Comparison of ENCODE assay signal across 8 cellular contexts in the genomic region with DNA sequence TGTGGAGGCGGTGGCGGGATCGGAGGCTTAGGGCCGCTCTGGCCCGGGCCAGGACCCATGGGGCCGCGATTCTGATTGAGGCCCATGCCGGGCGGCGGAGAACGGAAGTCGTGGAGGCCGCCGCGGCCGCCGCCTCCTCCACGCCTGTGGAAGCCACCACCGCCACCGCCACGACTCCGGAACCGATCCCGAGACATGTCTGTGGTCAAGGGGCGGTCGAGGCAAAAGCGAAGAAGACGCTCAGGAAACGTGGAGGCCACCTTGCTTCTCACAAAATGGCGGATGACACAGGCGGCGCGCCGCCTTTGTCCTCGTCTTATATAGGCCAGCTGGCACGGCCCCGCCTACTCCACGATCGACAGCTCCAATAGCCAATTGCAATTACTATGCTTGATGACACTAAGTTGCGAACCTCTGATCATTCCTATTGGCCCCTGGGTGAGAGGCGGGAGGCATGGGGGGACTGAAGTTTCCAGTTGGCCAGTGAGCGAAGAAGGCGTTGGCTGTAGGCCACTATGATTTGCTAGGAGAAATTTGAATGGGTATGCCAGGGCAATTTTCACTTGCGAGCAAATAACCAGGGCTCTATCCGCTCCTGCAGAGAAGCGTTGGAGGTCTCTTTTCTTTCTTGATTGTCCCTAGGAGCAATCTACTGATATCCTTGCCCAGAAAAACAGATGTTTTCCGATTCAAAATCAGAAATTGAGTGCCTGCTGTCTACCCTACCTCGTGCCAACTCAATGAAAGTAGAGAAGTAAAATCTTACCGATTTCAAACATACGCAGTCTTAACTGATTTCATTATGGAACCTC. TPM values are rescaled to one million over a fixed set of nuclear protein-coding genes. Genes with fewer than 3 reads are reported as not detected.
DNase-seq lines count a peak whose midpoint lies in the region; ATAC-seq and TF ChIP-seq lines count a peak whose summit lies in the region.

A gene with protein sequence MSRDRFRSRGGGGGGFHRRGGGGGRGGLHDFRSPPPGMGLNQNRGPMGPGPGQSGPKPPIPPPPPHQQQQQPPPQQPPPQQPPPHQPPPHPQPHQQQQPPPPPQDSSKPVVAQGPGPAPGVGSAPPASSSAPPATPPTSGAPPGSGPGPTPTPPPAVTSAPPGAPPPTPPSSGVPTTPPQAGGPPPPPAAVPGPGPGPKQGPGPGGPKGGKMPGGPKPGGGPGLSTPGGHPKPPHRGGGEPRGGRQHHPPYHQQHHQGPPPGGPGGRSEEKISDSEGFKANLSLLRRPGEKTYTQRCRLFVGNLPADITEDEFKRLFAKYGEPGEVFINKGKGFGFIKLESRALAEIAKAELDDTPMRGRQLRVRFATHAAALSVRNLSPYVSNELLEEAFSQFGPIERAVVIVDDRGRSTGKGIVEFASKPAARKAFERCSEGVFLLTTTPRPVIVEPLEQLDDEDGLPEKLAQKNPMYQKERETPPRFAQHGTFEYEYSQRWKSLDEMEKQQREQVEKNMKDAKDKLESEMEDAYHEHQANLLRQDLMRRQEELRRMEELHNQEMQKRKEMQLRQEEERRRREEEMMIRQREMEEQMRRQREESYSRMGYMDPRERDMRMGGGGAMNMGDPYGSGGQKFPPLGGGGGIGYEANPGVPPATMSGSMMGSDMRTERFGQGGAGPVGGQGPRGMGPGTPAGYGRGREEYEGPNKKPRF (minus strand): TSS at position 293 of the 812 bp plus-strand sequence. CDS start 96 bp downstream, at position 197.

- H3K27me3 ChIP-seq in heart right ventricle, result no peaks in the 10 kb centered on the region
- no peaks in the 10 kb centered on the region for H3K27me3 ChIP-seq in upper lobe of left lung

- in situ Hi-C loops in GM13976 (cut with MboI; ENCODE audit: low sequenced_read_pairs, unreplicated experiment), result no loop called here

- H3K4me1 ChIP-seq in heart right ventricle (peaks cover 9 to 41% (median 37%) of the 10 kb centered on the region in 9 donors), upper lobe of left lung (peaks cover 29 to 41% (median 34%) of the 10 kb centered on the region in 4 donors)

- no peak for TF ChIP-seq CTCF in GM13976 (IDR thresholded peaks at IDR 0.05; ENCODE audit: borderline replicate concordance, control extremely low read depth, extremely low read depth, insufficient read depth, missing control alignments)
- TF ChIP-seq CTCF in heart right ventricle (IDR thresholded peaks at IDR 0.05), result no peak
- TF ChIP-seq CTCF in upper lobe of left lung (IDR thresholded peaks at IDR 0.05), result peak in 1 of 6 experiments; percentile 4

- H3K4me3 ChIP-seq in heart right ventricle, result peak within 1 kb of the TSS; percentile 82 to 100 (median 98)
- peak within 1 kb of the TSS; percentile 81 to 100 (median 94) for H3K4me3 ChIP-seq in upper lobe of left lung

- H3K9me3 ChIP-seq in heart right ventricle (no peaks in the 10 kb centered on the region), upper lobe of left lung (no peaks in the 10 kb centered on the region)

- intact Hi-C loops in T-helper 1 cell treated with Interleukin-12 subunit alpha and Interleukin-12 subunit beta and Interleukin-4 antibody, amounts not matched to agents 30 ng/mL and 1 ng/mL, for 36 hours (cut with micrococcal nuclease), result loop anchor here (1.0 to 10.0 kb wide), 6 partner anchors 9 to 1192 kb away; a partner anchor contains a TSS
- intact Hi-C loops in heart right ventricle (cut with DNase I) (loop anchor here in 5 of 10 donors (5.0 to 10.0 kb wide), 4 partner anchors 72 to 369 kb away; a partner anchor contains a TSS), posterior cingulate gyrus (cut with DNase I) (loop anchor here (2.0 to 10.0 kb wide), 4 partner anchors 161 to 522 kb away; a partner anchor contains a TSS)

- H3K27ac ChIP-seq in heart right ventricle (peak within 1 kb of the TSS; percentile 96 to 100 (median 99)), upper lobe of left lung (peak within 1 kb of the TSS; percentile 99 to 100 (median 100))

- 1% methylated on average over 50 of the region's 50 CpGs for WGBS in heart right ventricle, 2 donors
- WGBS in upper lobe of left lung, 2 donors, result 1 to 3% methylated on average over 13 to 45 of the region's 50 CpGs

- peak; percentile 77 to 99 (median 94) for TF ChIP-seq POLR2A in upper lobe of left lung (IDR thresholded peaks at IDR 0.05)

- DNase-seq in GM13976 (ENCODE audit: low spot score) (peak; percentile 98), NCI-H146 treated with DMSO at 0.1 percent for 48 hours (lab: John Stamatoyannopoulos, UW; ENCODE audit: unreplicated experiment) (peak; percentile 97), amniotic epithelial cell (ENCODE audit: low read depth) (peak; percentile 99), heart right ventricle (peak; percentile 92 to 98), posterior cingulate gyrus (peak; percentile 95 to 99 (median 96)), upper lobe of left lung (peak; percentile 92 to 97)

- TF ChIP-seq EP300 in upper lobe of left lung (IDR thresholded peaks at IDR 0.05), result peak in 1 of 4 donors; percentile 71

- ATAC-seq in HG02870 (IDR thresholded peaks at IDR 0.05; ENCODE audit: unreplicated experiment) (peak; percentile 94), heart right ventricle (peak; percentile 95 to 99 (median 98)), upper lobe of left lung (ENCODE audit: low FRiP score in 2 of 2) (peak; percentile 96 to 99)

- H3K36me3 ChIP-seq in heart right ventricle, result peaks cover 0 to 40% (median 30%) of the 10 kb centered on the region in 9 donors
- H3K36me3 ChIP-seq in upper lobe of left lung, result peaks cover 20 to 34% (median 29%) of the 10 kb centered on the region in 4 donors

RNA-seq across cellular contexts. Expression of the gene that starts here (rescaled TPM):
- 357 and 362 TPM in 2 replicates for total RNA-seq in T-helper 1 cell treated with Interleukin-12 subunit alpha and Interleukin-12 subunit beta and Interleukin-4 antibody, amounts not matched to agents 30 ng/mL and 1 ng/mL, for 36 hours
- total RNA-seq in heart right ventricle, result 100 to 1,000 TPM in 3 of 10 donors, 10 to 100 TPM in 7; 80.0 to 112 (median 95.2) TPM
- 100 to 1,000 TPM in 1 of 2 donors, 10 to 100 TPM in 1; 82.2 to 224 TPM for polyA plus RNA-seq in heart right ventricle
- total RNA-seq in upper lobe of left lung, result 100 to 1,000 TPM; 154 to 526 (median 209) TPM

Comparison
In these comparisons a context has a peak if more than half of its experiments do, and no peak if none do; other contexts are left out.
1. Peak in every context shown above with its lines: DNase-seq, ATAC-seq, H3K4me3 ChIP-seq and H3K27ac ChIP-seq.